33 cellular contexts compared by ENCODE assay signal in the genomic region with DNA sequence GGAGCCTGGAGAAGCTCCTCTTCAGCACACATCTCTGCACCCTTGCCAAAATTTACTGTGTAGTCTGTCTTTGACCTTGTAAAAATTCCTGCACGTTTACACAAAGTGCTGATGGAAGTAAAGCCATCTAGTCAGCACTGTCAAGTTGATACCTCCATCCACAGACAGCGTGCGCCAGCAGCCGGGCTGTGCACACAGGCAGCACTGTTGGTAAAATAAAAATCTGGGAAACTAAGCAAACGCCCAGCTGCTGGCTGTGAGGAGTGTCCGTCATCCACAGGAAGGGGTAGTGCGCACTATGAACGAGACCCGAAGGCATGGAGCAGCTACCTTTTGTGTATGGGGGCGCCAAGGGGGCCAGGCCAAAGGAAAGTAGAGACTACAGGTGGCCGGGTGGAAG. TPM values are rescaled to one million over a fixed set of nuclear protein-coding genes. Genes with fewer than 3 reads are reported as not detected.
"Had no signal": no experiment of that assay in that cellular context is flagged by ENCODE, and none has a peak within 500 bp of the region (broad histone marks: within the 10 kb centered on the region; RNA-seq: fewer than 3 reads in every experiment).

No MANE protein-coding gene starts in this region.

- H3K27me3 ChIP-seq: ascending aorta, cardiac muscle cell had no signal

- H3K27ac ChIP-seq: ascending aorta, cardiac muscle cell, WERI-Rb-1 had no signal

- H3K4me1 ChIP-seq: ascending aorta had no signal

- ATAC-seq: activated CD4-positive, alpha-beta T cell treated with anti-CD3 and anti-CD28 coated beads for 36 hours; activated CD4-positive, CD25-positive, alpha-beta regulatory T cell treated with anti-CD3 and anti-CD28 coated beads, Interleukin-2, amount 50 U/mL, for 24 hours; activated CD8-positive, alpha-beta memory T cell treated with anti-CD3 and anti-CD28 coated beads, Interleukin-2, amount 10 ng/mL, durations not matched to agents 7 days and 5 days; activated CD8-positive, alpha-beta T cell treated with anti-CD3 and anti-CD28 coated beads, Interleukin-2, amount 10 ng/mL, durations not matched to agents 7 days and 5 days; activated naive CD8-positive, alpha-beta T cell treated with anti-CD3 and anti-CD28 coated beads, Interleukin-2, amount 50 U/mL, for 24 hours; WTC11 had no signal

- H3K36me3 ChIP-seq: cardiac muscle cell, WERI-Rb-1 had no signal

- H3K9me3 ChIP-seq: ascending aorta had no signal

- H3K4me3 ChIP-seq: ascending aorta, cardiac muscle cell had no signal

- DNase-seq: activated CD4-positive, alpha-beta memory T cell treated with anti-CD3 and anti-CD28 coated beads, Interleukin-2, amount 10 ng/mL, durations not matched to agents 7 days and 5 days; activated CD4-positive, alpha-beta T cell treated with anti-CD3 and anti-CD28 coated beads for 1 hour; activated CD4-positive, alpha-beta T cell treated with anti-CD3 and anti-CD28 coated beads for 36 hours; activated CD4-positive, alpha-beta T cell treated with anti-CD3 and anti-CD28 coated beads for 48 hours; activated CD4-positive, alpha-beta T cell treated with anti-CD3 and anti-CD28 coated beads, Interleukin-2, amount 10 ng/mL, durations not matched to agents 7 days and 5 days; activated CD4-positive, alpha-beta T cell treated with anti-CD3 and anti-CD28 coated beads, Interleukin-2, amount 50 U/mL, for 48 hours; activated CD4-positive, CD25-positive, alpha-beta regulatory T cell; activated CD8-positive, alpha-beta memory T cell treated with anti-CD3 and anti-CD28 coated beads for 24 hours; activated CD8-positive, alpha-beta memory T cell treated with anti-CD3 and anti-CD28 coated beads, Interleukin-2, amount 10 ng/mL, durations not matched to agents 7 days and 5 days; activated CD8-positive, alpha-beta memory T cell treated with anti-CD3 and anti-CD28 coated beads, Interleukin-2, amount 50 U/mL, for 48 hours; activated CD8-positive, alpha-beta T cell treated with anti-CD3 and anti-CD28 coated beads, Interleukin-2, amount 10 ng/mL, durations not matched to agents 7 days and 5 days; activated effector memory CD4-positive, alpha-beta T cell treated with Interleukin-2 at 50 U/mL for 16 hours; activated gamma-delta T cell; activated naive CD4-positive, alpha-beta T cell treated with anti-CD3 and anti-CD28 coated beads, Interleukin-2, amount 10 ng/mL, durations not matched to agents 7 days and 5 days; activated naive CD4-positive, alpha-beta T cell treated with Interleukin-2 at 50 U/mL for 16 hours; activated naive CD8-positive, alpha-beta T cell treated with anti-CD3 and anti-CD28 coated beads, Interleukin-2, amount 10 ng/mL, durations not matched to agents 7 days and 5 days; activated naive CD8-positive, alpha-beta T cell treated with anti-CD3 and anti-CD28 coated beads, Interleukin-2, amount 50 U/mL, for 24 hours; activated T-cell treated with anti-CD3 and anti-CD28 coated beads, Interleukin-2, amount 50 U/mL, for 24 hours; activated T-cell treated with anti-CD3 and anti-CD28 coated beads, Interleukin-2, amount 50 U/mL, for 48 hours; amygdala; anterior cingulate cortex; caudate nucleus; cerebellar nuclear complex; T-helper 1 cell; T-helper 2 cell; T-helper 9 cell; WERI-Rb-1 had no signal

RNA-seq across cellular contexts. Expression of gene SIGLEC11, which starts 17.4 kb away (rescaled TPM):
- total RNA-seq: activated CD4-positive, alpha-beta memory T cell treated with anti-CD3 and anti-CD28 coated beads, Interleukin-2, amount 10 ng/mL, durations not matched to agents 7 days and 5 days; activated CD4-positive, alpha-beta T cell treated with anti-CD3 and anti-CD28 coated beads for 36 hours; activated CD4-positive, alpha-beta T cell treated with anti-CD3 and anti-CD28 coated beads, Interleukin-2, amount 10 ng/mL, durations not matched to agents 7 days and 5 days; activated CD8-positive, alpha-beta memory T cell treated with anti-CD3 and anti-CD28 coated beads, Interleukin-2, amount 10 ng/mL, durations not matched to agents 7 days and 5 days; activated CD8-positive, alpha-beta T cell treated with anti-CD3 and anti-CD28 coated beads, Interleukin-2, amount 10 ng/mL, durations not matched to agents 7 days and 5 days; activated naive CD8-positive, alpha-beta T cell treated with anti-CD3 and anti-CD28 coated beads, Interleukin-2, amount 10 ng/mL, durations not matched to agents 7 days and 5 days; activated T-helper 2 cell treated with anti-CD3 and anti-CD28 coated beads, Interferon-gamma antibody, Interleukin-2, Interleukin-4, amounts not matched to agents 10 μg/mL and 5 μg/mL and 100 μg/mL, durations not matched to agents 14 hours and 24 hours and 36 hours; bronchial epithelial cell; WTC11 had no signal
